In the genomic region with DNA sequence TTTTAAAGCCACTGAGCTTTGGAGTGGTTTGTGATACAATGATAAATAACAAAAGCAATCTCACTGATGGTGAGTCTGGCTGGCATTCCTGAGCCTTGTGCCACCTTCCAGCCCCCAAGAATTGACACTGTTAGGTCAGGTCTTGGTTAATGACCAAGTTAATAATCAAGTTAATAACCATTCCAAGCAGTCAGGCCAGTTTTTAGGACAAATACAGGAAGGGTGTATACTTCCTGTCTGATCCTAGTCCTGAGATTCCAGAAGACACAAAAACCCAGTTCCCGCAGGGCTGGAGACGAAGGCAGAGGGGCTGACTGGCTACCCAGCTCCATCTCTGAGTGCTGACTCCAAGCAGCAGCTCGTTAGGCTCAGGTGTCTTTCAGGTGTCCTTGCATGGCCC, we compare ENCODE assay signal across 32 cellular contexts.
"Had no signal": no experiment of that assay in that cellular context is flagged by ENCODE, and none has a peak within 500 bp of the region (broad histone marks: within the 10 kb centered on the region; RNA-seq: fewer than 3 reads in every experiment).

No MANE protein-coding gene starts in this region.

- H3K9ac ChIP-seq: parathyroid adenoma had no signal

- H3K4me1 ChIP-seq: breast epithelium, parathyroid adenoma, sigmoid colon, tibial artery, uterus had no signal

- H3K36me3 ChIP-seq: breast epithelium, sigmoid colon, stomach, suprapubic skin, tibial artery, uterus had no signal

- ATAC-seq: activated CD4-positive, alpha-beta T cell treated with anti-CD3 and anti-CD28 coated beads for 36 hours; activated CD8-positive, alpha-beta memory T cell treated with anti-CD3 and anti-CD28 coated beads, Interleukin-2, amount 10 ng/mL, durations not matched to agents 7 days and 5 days; activated CD8-positive, alpha-beta T cell treated with anti-CD3 and anti-CD28 coated beads, Interleukin-2, amount 10 ng/mL, durations not matched to agents 7 days and 5 days; activated naive CD8-positive, alpha-beta T cell treated with anti-CD3 and anti-CD28 coated beads, Interleukin-2, amount 50 U/mL, for 24 hours; left lobe of liver; naive thymus-derived CD8-positive, alpha-beta T cell; stimulated activated memory B cell treated with anti-CD40 and anti-IgM and Interleukin-4, amounts not matched to agents 10 μg/mL and 1 μg/mL and 100 μg/mL, for 72 hours had no signal

- H3K4me2 ChIP-seq: hepatocyte had no signal

- H3K27ac ChIP-seq: epithelial cell of prostate, hepatocyte, parathyroid adenoma, sigmoid colon, stomach, suprapubic skin, tibial artery, uterus had no signal

- H3K9me3 Mint-ChIP-seq: activated naive CD4-positive, alpha-beta T cell treated with anti-CD3 and anti-CD28 coated beads, Interleukin-2, amount 50 U/mL, for 24 hours; activated naive CD8-positive, alpha-beta T cell treated with anti-CD3 and anti-CD28 coated beads, Interleukin-2, amount 50 U/mL, for 24 hours; activated T-helper 2 cell treated with anti-CD3 and anti-CD28 coated beads, Interferon-gamma antibody, Interleukin-2, Interleukin-4, amounts not matched to agents 10 μg/mL and 5 μg/mL and 100 μg/mL, durations not matched to agents 14 hours and 24 hours and 36 hours; mesothelial cell of epicardium; naive thymus-derived CD8-positive, alpha-beta T cell; neural crest cell; stimulated activated memory B cell treated with anti-CD40 and anti-IgM and Interleukin-4, amounts not matched to agents 10 μg/mL and 1 μg/mL and 100 μg/mL, for 72 hours; T-helper 2 cell treated with Interferon-gamma antibody and Interleukin-4, amounts not matched to agents 5 μg/mL and 100 μg/mL, for 36 hours had no signal

- H3K4me3 ChIP-seq: breast epithelium, hepatocyte, sigmoid colon, stomach, suprapubic skin, tibial artery, uterus had no signal

- H3K4me3 Mint-ChIP-seq: activated CD4-positive, alpha-beta T cell treated with anti-CD3 and anti-CD28 coated beads for 36 hours; activated CD8-positive, alpha-beta memory T cell treated with anti-CD3 and anti-CD28 coated beads, Interleukin-2, amount 10 ng/mL, durations not matched to agents 7 days and 5 days; activated CD8-positive, alpha-beta T cell treated with anti-CD3 and anti-CD28 coated beads, Interleukin-2, amount 10 ng/mL, durations not matched to agents 7 days and 5 days; activated naive CD4-positive, alpha-beta T cell treated with anti-CD3 and anti-CD28 coated beads, Interleukin-2, amount 50 U/mL, for 24 hours; activated naive CD8-positive, alpha-beta T cell treated with anti-CD3 and anti-CD28 coated beads, Interleukin-2, amount 50 U/mL, for 24 hours; mesothelial cell of epicardium; naive thymus-derived CD8-positive, alpha-beta T cell; neural crest cell; stimulated activated memory B cell treated with anti-CD40 and anti-IgM and Interleukin-4, amounts not matched to agents 10 μg/mL and 1 μg/mL and 100 μg/mL, for 72 hours; T-helper 2 cell treated with Interferon-gamma antibody and Interleukin-4, amounts not matched to agents 5 μg/mL and 100 μg/mL, for 36 hours had no signal

- DNase-seq: activated CD4-positive, alpha-beta T cell treated with anti-CD3 and anti-CD28 coated beads for 36 hours; activated CD4-positive, CD25-positive, alpha-beta regulatory T cell; activated CD8-positive, alpha-beta memory T cell treated with anti-CD3 and anti-CD28 coated beads, Interleukin-2, amount 10 ng/mL, durations not matched to agents 7 days and 5 days; activated CD8-positive, alpha-beta T cell treated with anti-CD3 and anti-CD28 coated beads, Interleukin-2, amount 10 ng/mL, durations not matched to agents 7 days and 5 days; activated naive CD8-positive, alpha-beta T cell treated with anti-CD3 and anti-CD28 coated beads, Interleukin-2, amount 50 U/mL, for 24 hours; activated T-cell treated with anti-CD3 and anti-CD28 coated beads, Interleukin-2, amount 50 U/mL, for 48 hours; amygdala; dermis blood vessel endothelial cell; effector CD4-positive, alpha-beta T cell; naive thymus-derived CD8-positive, alpha-beta T cell; nucleus accumbens; sigmoid colon; small intestine; stimulated activated CD4-positive, alpha-beta T cell treated with anti-CD3 and anti-CD28 coated beads, Interleukin-1b, Interleukin-23, amount 100 ng/mL, for 48 hours; stimulated activated CD4-positive, alpha-beta T cell treated with anti-CD3 and anti-CD28 coated beads, Interleukin-4, amount 100 ng/mL, for 4 hours; stimulated activated CD8-positive, alpha-beta memory T cell treated with anti-CD3 and anti-CD28 coated beads, Interleukin-4, amount 100 ng/mL, for 48 hours; stomach; T-helper 1 cell; tibial artery; uterus had no signal

- H2AFZ ChIP-seq: hepatocyte, parathyroid adenoma had no signal

- H3K79me2 ChIP-seq: hepatocyte, parathyroid adenoma had no signal

- H3K36me3 Mint-ChIP-seq: activated CD8-positive, alpha-beta memory T cell treated with anti-CD3 and anti-CD28 coated beads, Interleukin-2, amount 10 ng/mL, durations not matched to agents 7 days and 5 days; activated naive CD4-positive, alpha-beta T cell treated with anti-CD3 and anti-CD28 coated beads, Interleukin-2, amount 50 U/mL, for 24 hours; mesothelial cell of epicardium; naive thymus-derived CD8-positive, alpha-beta T cell; stimulated activated memory B cell treated with anti-CD40 and anti-IgM and Interleukin-4, amounts not matched to agents 10 μg/mL and 1 μg/mL and 100 μg/mL, for 72 hours had no signal

- H3K27me3 ChIP-seq: breast epithelium, hepatocyte, sigmoid colon, stomach, suprapubic skin, uterus had no signal

- H3K4me1 Mint-ChIP-seq: activated CD4-positive, alpha-beta T cell treated with anti-CD3 and anti-CD28 coated beads for 36 hours; activated CD8-positive, alpha-beta memory T cell treated with anti-CD3 and anti-CD28 coated beads, Interleukin-2, amount 10 ng/mL, durations not matched to agents 7 days and 5 days; activated naive CD4-positive, alpha-beta T cell treated with anti-CD3 and anti-CD28 coated beads, Interleukin-2, amount 50 U/mL, for 24 hours; activated naive CD8-positive, alpha-beta T cell treated with anti-CD3 and anti-CD28 coated beads, Interleukin-2, amount 50 U/mL, for 24 hours; naive thymus-derived CD8-positive, alpha-beta T cell; neural crest cell; stimulated activated memory B cell treated with anti-CD40 and anti-IgM and Interleukin-4, amounts not matched to agents 10 μg/mL and 1 μg/mL and 100 μg/mL, for 72 hours had no signal

- H3K27ac Mint-ChIP-seq: activated CD4-positive, alpha-beta T cell treated with anti-CD3 and anti-CD28 coated beads for 36 hours; activated CD8-positive, alpha-beta memory T cell treated with anti-CD3 and anti-CD28 coated beads, Interleukin-2, amount 10 ng/mL, durations not matched to agents 7 days and 5 days; activated CD8-positive, alpha-beta T cell treated with anti-CD3 and anti-CD28 coated beads, Interleukin-2, amount 10 ng/mL, durations not matched to agents 7 days and 5 days; activated naive CD4-positive, alpha-beta T cell treated with anti-CD3 and anti-CD28 coated beads, Interleukin-2, amount 50 U/mL, for 24 hours; activated naive CD8-positive, alpha-beta T cell treated with anti-CD3 and anti-CD28 coated beads, Interleukin-2, amount 50 U/mL, for 24 hours; activated T-helper 2 cell treated with anti-CD3 and anti-CD28 coated beads, Interferon-gamma antibody, Interleukin-2, Interleukin-4, amounts not matched to agents 10 μg/mL and 5 μg/mL and 100 μg/mL, durations not matched to agents 14 hours and 24 hours and 36 hours; mesothelial cell of epicardium; stimulated activated memory B cell treated with anti-CD40 and anti-IgM and Interleukin-4, amounts not matched to agents 10 μg/mL and 1 μg/mL and 100 μg/mL, for 72 hours; T-helper 2 cell treated with Interferon-gamma antibody and Interleukin-4, amounts not matched to agents 5 μg/mL and 100 μg/mL, for 36 hours had no signal

- H3K27me3 Mint-ChIP-seq: activated naive CD8-positive, alpha-beta T cell treated with anti-CD3 and anti-CD28 coated beads, Interleukin-2, amount 50 U/mL, for 24 hours had no signal

- H3K9me3 ChIP-seq: breast epithelium, sigmoid colon, stomach, suprapubic skin, tibial artery, uterus had no signal
